Comparison of ENCODE assay signal across 8 cellular contexts in the genomic region with DNA sequence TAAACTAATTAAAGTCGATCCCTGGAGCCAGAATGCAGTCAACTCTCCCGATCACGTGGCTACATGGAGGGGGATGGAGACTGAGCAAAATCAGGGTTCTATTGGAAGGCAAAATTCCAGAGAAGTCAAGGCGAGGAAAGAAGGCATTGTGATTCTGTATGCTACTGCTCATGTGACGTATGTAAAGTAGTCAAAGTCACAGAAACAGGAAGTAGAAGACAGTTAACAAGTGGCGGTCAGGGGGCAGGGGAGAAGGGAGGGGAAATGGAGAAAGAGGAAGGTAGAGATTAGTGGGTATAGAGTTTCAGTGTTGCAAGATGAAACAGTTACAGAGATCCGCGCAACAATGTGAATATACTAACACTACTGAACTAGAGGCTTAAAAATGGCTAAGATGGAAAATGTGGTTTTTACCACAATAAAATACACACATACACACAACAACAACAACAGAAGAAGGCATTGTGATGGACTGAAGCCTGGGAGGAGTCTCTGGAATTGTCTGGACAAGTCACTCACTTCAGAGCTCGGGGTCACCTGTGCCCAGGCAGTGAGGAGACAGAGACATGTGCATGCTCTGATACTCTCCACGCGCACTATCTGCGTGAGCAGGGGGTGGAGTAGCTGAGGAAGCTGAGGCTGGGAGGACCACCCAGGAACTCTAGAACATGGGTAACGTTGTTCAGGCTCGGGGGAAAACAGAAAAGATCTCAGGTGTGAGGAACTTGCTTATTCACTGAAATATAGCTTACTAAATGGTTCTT.
A peak's percentile ranks its signal among the peaks of the same experiment; 100 is the strongest.
DNase-seq lines count a peak whose midpoint lies in the region; ATAC-seq and TF ChIP-seq lines count a peak whose summit lies in the region.

No MANE protein-coding gene starts in this region.

- no peaks in the 10 kb centered on the region for H3K9me2 ChIP-seq in OCI-LY7 (ENCODE audit: insufficient read depth, low read length)

- POLR2A ChIA-PET in OCI-LY7 (lab: Charles Lee) = interaction anchor here (0.5 to 3.6 kb wide), 8 partner anchors 9 to 1331 kb away, joined by 3 to 16 read pairs (median 3); no protein-coding TSS in a partner anchor

- no peaks in the 10 kb centered on the region for H4K20me1 ChIP-seq in OCI-LY7 (ENCODE audit: insufficient read depth, low read length)

- H3K27ac ChIP-seq in right atrium auricular region (no peak overlapping the region), OCI-LY7 (ENCODE audit: low read depth, low read length, poor library complexity, severe bottlenecking) (peak overlapping the region; percentile 54)

- CTCF ChIA-PET in OCI-LY7 (lab: Charles Lee; ENCODE audit: unreplicated experiment) = interaction anchor here (0.7 to 1.0 kb wide), 2 partner anchors 12 to 19 kb away, joined by 3 read pairs; no protein-coding TSS in a partner anchor

- DNase-seq in Right ventricle myocardium inferior (ENCODE audit: missing footprints) (no peak), right atrium auricular region (ENCODE audit: low spot score) (no peak), OCI-LY7 (ENCODE audit: low spot score) (peak; percentile 80), iPS DF 19.7 (ENCODE audit: low read depth, low spot score) (peak; percentile 75), SW480 (ENCODE audit: low spot score) (no peak), HuH-7.5 (ENCODE audit: low spot score) (no peak)
- no peak for DNase-seq in NK-92 treated with Interleukin-12 subunit alpha and Interleukin-12 subunit beta, amount 100 ng/mL, for 24 hours (lab: John Stamatoyannopoulos, UW)

- intact Hi-C loops in Right ventricle myocardium inferior (cut with DNase I) = no loop called here
- intact Hi-C loops in OCI-LY7 (cut with micrococcal nuclease; ENCODE audit: unreplicated experiment) = loop anchor here (2.0 kb wide), 1 partner anchor 86 kb away; no protein-coding TSS in a partner anchor

- no peaks in the 10 kb centered on the region for H3K4me1 ChIP-seq in right atrium auricular region
- peaks cover 15% of the 10 kb centered on the region for H3K4me1 ChIP-seq in OCI-LY7 (ENCODE audit: insufficient read depth, low read length, poor library complexity, severe bottlenecking)

- BruUV-seq in OCI-LY7 (replicated peaks; lab: Mats Ljungman, UMichigan) = no TSS peak

- H3K36me3 ChIP-seq in right atrium auricular region = peaks cover 16% of the 10 kb centered on the region
- H3K36me3 ChIP-seq in OCI-LY7 (ENCODE audit: insufficient read depth, low read length) = peaks cover 5% of the 10 kb centered on the region; the same call in 1 of the 2 replicates

- H3K4me2 ChIP-seq in OCI-LY7 (ENCODE audit: low read length) = peak overlapping the region; percentile 52

- H3K79me2 ChIP-seq in OCI-LY7 (ENCODE audit: insufficient read depth, low read depth, low read length) = no peaks in the 10 kb centered on the region

- ATAC-seq in Right ventricle myocardium inferior = peak; percentile 60
- ATAC-seq in HG02884 (IDR thresholded peaks at IDR 0.05; ENCODE audit: unreplicated experiment) = peak; percentile 97

- no peak overlapping the region for H3K4me3 ChIP-seq in right atrium auricular region
- H3K4me3 ChIP-seq in OCI-LY7 (ENCODE audit: low read depth, low read length, poor library complexity, severe bottlenecking) = peak overlapping the region; percentile 36

- TF ChIP-seq CTCF in right atrium auricular region (IDR thresholded peaks at IDR 0.05) (no peak), OCI-LY7 (conservative IDR thresholded peaks at IDR 0.05; ENCODE audit: low read length) (no peak)

- no peaks in the 10 kb centered on the region for H3K27me3 ChIP-seq in right atrium auricular region

- H2AFZ ChIP-seq in OCI-LY7 (ENCODE audit: low read length) = peak overlapping the region; percentile 90

- H3K9me3 ChIP-seq in right atrium auricular region (no peaks in the 10 kb centered on the region), OCI-LY7 (ENCODE audit: low read length) (no peaks in the 10 kb centered on the region)

Comparison
In these comparisons a context has a peak if more than half of its experiments do, and no peak if none do; other contexts are left out.
1. DNase-seq: peak in OCI-LY7 (single experiment) and iPS DF 19.7 (single experiment); none in Right ventricle myocardium inferior (single experiment), right atrium auricular region (single experiment), SW480 (single experiment), NK-92 treated with Interleukin-12 subunit alpha and Interleukin-12 subunit beta, amount 100 ng/mL, for 24 hours (single experiment) and HuH-7.5 (single experiment).